ENCODE assay signal across 16 cellular contexts in the genomic region with DNA sequence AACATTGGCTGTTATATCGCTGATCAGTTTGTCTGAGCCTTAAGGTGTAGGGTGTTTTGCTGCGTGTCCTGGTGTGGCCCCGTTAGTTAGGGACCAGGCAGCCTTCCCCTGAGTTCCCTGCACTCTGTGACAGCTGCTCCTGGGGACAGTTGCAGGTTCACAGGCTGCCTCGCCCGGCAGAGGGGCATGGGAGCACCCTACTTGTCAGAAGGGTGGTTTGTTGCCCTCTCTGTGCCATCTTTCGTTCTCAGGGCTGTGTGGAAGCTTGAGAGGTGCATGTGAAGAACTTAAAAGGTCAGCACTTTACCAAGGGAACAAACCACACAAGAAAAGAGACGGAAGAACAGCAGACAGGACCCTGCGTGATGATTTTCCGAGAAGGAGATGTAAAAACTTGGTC.
DNase-seq lines count a peak whose midpoint lies in the region; ATAC-seq lines count a peak whose summit lies in the region.
"Had no signal": no experiment of that assay in that cellular context is flagged by ENCODE, and none has a peak within 500 bp of the region (broad histone marks: within the 10 kb centered on the region; RNA-seq: fewer than 3 reads in every experiment).

No MANE protein-coding gene starts in this region.

- H3K27ac Mint-ChIP-seq in CD4-positive, alpha-beta memory T cell, result peak overlapping the region; percentile 90 to 100 (median 99)
- H3K27ac Mint-ChIP-seq in naive thymus-derived CD8-positive, alpha-beta T cell, result peak overlapping the region; percentile 82 to 99 (median 94)

- H3K36me3 Mint-ChIP-seq in CD4-positive, alpha-beta memory T cell, result peaks cover 0 to 6% of the 10 kb centered on the region in 2 donors
- H3K36me3 Mint-ChIP-seq in naive thymus-derived CD8-positive, alpha-beta T cell, result no peaks in the 10 kb centered on the region
- H3K36me3 Mint-ChIP-seq: stimulated activated memory B cell treated with anti-CD40 and anti-IgM and Interleukin-4, amounts not matched to agents 10 μg/mL and 1 μg/mL and 100 μg/mL, for 72 hours had no signal

- peaks cover 100% of the 10 kb centered on the region for H3K4me1 ChIP-seq in BLaER1
- peaks cover 87% of the 10 kb centered on the region for H3K4me1 ChIP-seq in CD4-positive, alpha-beta memory T cell (ENCODE audit: insufficient read depth, low read length)

- POLR2A ChIA-PET in CD4-positive, alpha-beta memory T cell (lab: Charles Lee; ENCODE audit: partially characterized antibody), result interaction anchor here (1.3 to 8.6 kb wide), 6 partner anchors 57 to 235 kb away, joined by 3 to 97 read pairs (median 19); a partner anchor contains a TSS
- POLR2A ChIA-PET in naive thymus-derived CD8-positive, alpha-beta T cell (lab: Charles Lee), result no interaction called here

- peak in 2 of 5 donors; percentile 18 for DNase-seq in CD4-positive, alpha-beta memory T cell
- DNase-seq in activated effector memory CD4-positive, alpha-beta T cell treated with Interleukin-2 at 50 U/mL for 16 hours, result peak; percentile 24
- peak in 1 of 10 donors; percentile 9 for DNase-seq in naive thymus-derived CD8-positive, alpha-beta T cell
- no peak for DNase-seq in substantia nigra (lab: John Stamatoyannopoulos, UW)
- DNase-seq in retina, result no peak
- DNase-seq: GF-D8; GM23248; mesendoderm; NCI-H1417 treated with DMSO at 0.1 percent for 48 hours; NCI-H446; stimulated activated CD4-positive, alpha-beta T cell treated with anti-CD3 and anti-CD28 coated beads, Interleukin-4, amount 100 ng/mL, for 1 hour; SW 1271 had no signal

- peak overlapping the region; percentile 92 for H3K4me2 ChIP-seq in BLaER1
- H3K4me2 ChIP-seq: KMS-11 had no signal

- H3K9ac ChIP-seq in BLaER1, result peak overlapping the region; percentile 72
- H3K9ac ChIP-seq: GM23248, KMS-11 had no signal

- H3K27ac ChIP-seq in BLaER1 (peak overlapping the region; percentile 89), substantia nigra (ENCODE audit: low read depth, low read length, poor library complexity, severe bottlenecking) (no peak overlapping the region)
- peak overlapping the region; percentile 76 for H3K27ac ChIP-seq in CD4-positive, alpha-beta memory T cell (ENCODE audit: low read depth, low read length)
- H3K27ac ChIP-seq: GM23248, KMS-11 had no signal

- intact Hi-C loops in CD4-positive, alpha-beta memory T cell (cut with micrococcal nuclease), result loop anchor here (5.0 kb wide), 4 partner anchors 89 to 349 kb away; a partner anchor contains a TSS

- CTCF ChIA-PET in CD4-positive, alpha-beta memory T cell (lab: Charles Lee; ENCODE audit: partially characterized antibody), result interaction anchor here (1.8 to 4.1 kb wide), 2 partner anchors 86 to 162 kb away, joined by 4 to 26 read pairs; no protein-coding TSS in a partner anchor

- H4K20me1 ChIP-seq in BLaER1, result peaks cover 82% of the 10 kb centered on the region

- H3K36me3 ChIP-seq in BLaER1, result peaks cover 3% of the 10 kb centered on the region; the same call in 1 of the 2 replicates
- H3K36me3 ChIP-seq in CD4-positive, alpha-beta memory T cell (ENCODE audit: insufficient read depth, low read length), result no peaks in the 10 kb centered on the region

- H3K27me3 ChIP-seq in BLaER1, result no peaks in the 10 kb centered on the region
- no peaks in the 10 kb centered on the region for H3K27me3 ChIP-seq in CD4-positive, alpha-beta memory T cell (ENCODE audit: insufficient read depth, low read length)

- H3K9me3 ChIP-seq in BLaER1, result no peaks in the 10 kb centered on the region
- H3K9me3 ChIP-seq in CD4-positive, alpha-beta memory T cell (ENCODE audit: control insufficient read depth in 1 of 2, low read length in 2 of 2), result no peaks in the 10 kb centered on the region

- H3K4me3 Mint-ChIP-seq in CD4-positive, alpha-beta memory T cell, result peak overlapping the region; percentile 37 to 91 (median 78)
- H3K4me3 Mint-ChIP-seq in naive thymus-derived CD8-positive, alpha-beta T cell, result peak overlapping the region in 9 of 10 donors; percentile 6 to 62 (median 37)
- H3K4me3 Mint-ChIP-seq: stimulated activated memory B cell treated with anti-CD40 and anti-IgM and Interleukin-4, amounts not matched to agents 10 μg/mL and 1 μg/mL and 100 μg/mL, for 72 hours had no signal

- H3K4me1 Mint-ChIP-seq in CD4-positive, alpha-beta memory T cell, result peaks cover 60 to 85% (median 73%) of the 10 kb centered on the region in 4 donors
- peaks cover 41 to 82% (median 73%) of the 10 kb centered on the region in 4 donors for H3K4me1 Mint-ChIP-seq in naive thymus-derived CD8-positive, alpha-beta T cell

- H3K4me3 ChIP-seq in BLaER1, result no peak overlapping the region
- peak overlapping the region; percentile 7 to 16 for H3K4me3 ChIP-seq in CD4-positive, alpha-beta memory T cell (ENCODE audit: low read length in 2 of 2)
- H3K4me3 ChIP-seq: GM23248 had no signal

- no peaks in the 10 kb centered on the region for H3K27me3 Mint-ChIP-seq in CD4-positive, alpha-beta memory T cell
- H3K27me3 Mint-ChIP-seq in naive thymus-derived CD8-positive, alpha-beta T cell, result no peaks in the 10 kb centered on the region
- H3K27me3 Mint-ChIP-seq: stimulated activated memory B cell treated with anti-CD40 and anti-IgM and Interleukin-4, amounts not matched to agents 10 μg/mL and 1 μg/mL and 100 μg/mL, for 72 hours had no signal

- H3K9me3 Mint-ChIP-seq in CD4-positive, alpha-beta memory T cell, result no peaks in the 10 kb centered on the region
- no peaks in the 10 kb centered on the region for H3K9me3 Mint-ChIP-seq in naive thymus-derived CD8-positive, alpha-beta T cell
- H3K9me3 Mint-ChIP-seq: stimulated activated memory B cell treated with anti-CD40 and anti-IgM and Interleukin-4, amounts not matched to agents 10 μg/mL and 1 μg/mL and 100 μg/mL, for 72 hours had no signal

- no peak for ATAC-seq in naive thymus-derived CD8-positive, alpha-beta T cell
- ATAC-seq in GM18867 (IDR thresholded peaks at IDR 0.05; ENCODE audit: unreplicated experiment), result no peak
- ATAC-seq: stimulated activated memory B cell treated with anti-CD40 and anti-IgM and Interleukin-4, amounts not matched to agents 10 μg/mL and 1 μg/mL and 100 μg/mL, for 72 hours had no signal
